8 cellular contexts compared by ENCODE assay signal in the genomic region with DNA sequence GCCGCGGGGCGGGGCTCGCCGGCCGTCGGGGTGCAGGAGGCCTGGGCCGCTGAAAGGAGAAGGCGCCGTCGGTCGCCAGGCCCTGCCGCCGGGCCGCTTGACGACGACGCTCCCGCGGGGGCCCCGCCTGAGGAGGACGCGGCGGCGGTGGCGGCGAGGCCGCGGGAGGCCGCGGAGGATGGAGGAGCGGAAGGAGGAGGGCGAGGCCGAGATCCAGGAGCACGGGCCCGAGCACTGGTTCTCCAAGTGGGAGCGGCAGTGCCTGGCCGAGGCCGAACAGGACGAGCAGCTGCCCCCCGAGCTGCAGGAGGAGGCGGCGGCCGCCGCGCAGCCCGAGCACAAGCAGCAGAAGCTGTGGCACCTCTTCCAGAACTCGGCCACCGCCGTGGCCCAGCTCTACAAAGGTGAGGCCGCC. TPM values are rescaled to one million over a fixed set of nuclear protein-coding genes. Genes with fewer than 3 reads are reported as not detected.
DNase-seq lines count a peak whose midpoint lies in the region; ATAC-seq and TF ChIP-seq lines count a peak whose summit lies in the region.

No MANE protein-coding gene starts in this region.

- TF ChIP-seq CTCF in BJ (IDR thresholded peaks at IDR 0.05; ENCODE audit: insufficient read depth, low read depth, low read length): no peak

- peak; percentile 7 for ATAC-seq in GM19351 (IDR thresholded peaks at IDR 0.05; ENCODE audit: unreplicated experiment)
- ATAC-seq in HG03439 (IDR thresholded peaks at IDR 0.05; ENCODE audit: unreplicated experiment): peak; percentile 14
- ATAC-seq in activated CD4-positive, CD25-positive, alpha-beta regulatory T cell treated with anti-CD3 and anti-CD28 coated beads, Interleukin-2, amount 50 U/mL, for 24 hours: peak; percentile 3 to 7

- H3K27me3 ChIP-seq in BJ (ENCODE audit: control insufficient read depth, insufficient read depth, low read length) (no peaks in the 10 kb centered on the region), mucosa of stomach (ENCODE audit: control insufficient read depth, insufficient read depth, low read length) (no peaks in the 10 kb centered on the region), thymus (ENCODE audit: control insufficient read depth, insufficient read depth) (no peaks in the 10 kb centered on the region)

- peak overlapping the region; percentile 97 for H3K9ac ChIP-seq in mucosa of stomach (ENCODE audit: low read length)

- under 1% methylated on average over 51 of the region's 51 CpGs for WGBS in thymus

- H3K9me3 ChIP-seq in mucosa of stomach (ENCODE audit: control insufficient read depth, low read length): no peaks in the 10 kb centered on the region
- no peaks in the 10 kb centered on the region for H3K9me3 ChIP-seq in thymus (ENCODE audit: control insufficient read depth)

- no peak for DNase-seq in BJ (ENCODE audit: low read depth)
- peak; percentile 24 for DNase-seq in effector CD4-positive, alpha-beta T cell
- DNase-seq in NCI-H446 treated with DMSO at 0.1 percent for 48 hours (lab: John Stamatoyannopoulos, UW): no peak

- H3K4me1 ChIP-seq in mucosa of stomach (ENCODE audit: control insufficient read depth, insufficient read depth, low read length): peaks cover 29% of the 10 kb centered on the region
- H3K4me1 ChIP-seq in thymus (ENCODE audit: control insufficient read depth, insufficient read depth, low read length): peaks cover 15% of the 10 kb centered on the region

- H3K4me3 ChIP-seq in BJ (ENCODE audit: low read depth, low read length): peak overlapping the region; percentile 88
- peak overlapping the region; percentile 94 for H3K4me3 ChIP-seq in mucosa of stomach (ENCODE audit: low read length)
- H3K4me3 ChIP-seq in thymus (ENCODE audit: low read length): peak overlapping the region; percentile 94

- POLR2A ChIA-PET in BJ (lab: Charles Lee): interaction anchor here (0.7 to 1.0 kb wide), 2 partner anchors 20 to 1036 kb away, joined by 3 to 24 read pairs; no protein-coding TSS in a partner anchor

- H3K27ac ChIP-seq in thymus (ENCODE audit: low read depth): peak overlapping the region; percentile 100

- CTCF ChIA-PET in BJ (lab: Yijun Ruan, JAX): interaction anchor here (0.9 to 1.0 kb wide), 2 partner anchors 10 to 15 kb away, joined by 3 to 6 read pairs; no protein-coding TSS in a partner anchor

- H3K36me3 ChIP-seq in BJ (ENCODE audit: control insufficient read depth, insufficient read depth, low read length) (0 out of 2 replicates have a peak, but pooled peaks cover 3% of the 10 kb centered on the region), mucosa of stomach (ENCODE audit: control insufficient read depth, insufficient read depth, low read length) (no peaks in the 10 kb centered on the region), thymus (ENCODE audit: control insufficient read depth, insufficient read depth) (peaks cover under 1% of the 10 kb centered on the region)

RNA-seq across cellular contexts. Expression of a gene that starts 0.4 kb away (rescaled TPM):
- 11.9 and 22.9 TPM in 2 replicates for polyA plus RNA-seq in BJ (2011; rRNA removed)
- 21.8 and 28.1 TPM in 2 replicates for polyA minus RNA-seq in BJ (2011; rRNA and poly(A)+ RNA removed)
- 20.8 TPM for polyA plus RNA-seq in thymus
